Comparison of ENCODE assay signal across 8 cellular contexts in the genomic region with DNA sequence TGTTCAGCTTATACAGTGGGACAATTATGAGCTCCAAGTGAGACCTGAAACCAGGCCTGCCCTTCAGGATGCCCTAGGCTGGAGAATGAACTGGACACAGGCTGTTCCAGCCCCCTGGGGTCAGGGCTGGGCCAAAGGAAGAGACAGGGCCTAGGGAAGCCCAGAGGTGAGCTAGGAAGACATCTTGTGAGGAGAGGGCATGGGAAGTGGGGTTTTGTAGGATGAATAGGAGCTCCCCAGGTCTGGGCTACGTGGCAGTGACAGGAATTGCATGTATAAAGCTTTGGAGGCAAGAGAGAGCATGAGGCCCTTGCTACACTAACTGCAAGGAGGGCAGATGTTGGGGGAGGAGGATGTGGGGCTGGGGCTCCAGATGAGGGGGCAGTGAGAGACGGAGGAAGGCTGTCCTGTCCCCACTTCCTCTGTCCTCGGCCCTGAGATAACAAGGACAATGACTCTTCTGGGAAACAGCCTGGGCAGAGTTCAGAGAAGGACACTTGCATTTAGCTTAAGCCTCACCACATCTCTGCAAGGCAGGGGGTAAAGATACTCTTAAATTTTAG. TPM values are rescaled to one million over a fixed set of nuclear protein-coding genes. Genes with fewer than 3 reads are reported as not detected.
DNase-seq lines count a peak whose midpoint lies in the region; ATAC-seq and TF ChIP-seq lines count a peak whose summit lies in the region.
"Had no signal": no experiment of that assay in that cellular context is flagged by ENCODE, and none has a peak within 500 bp of the region (broad histone marks: within the 10 kb centered on the region; RNA-seq: fewer than 3 reads in every experiment).

No MANE protein-coding gene starts in this region.

- no peak overlapping the region for H2AFZ ChIP-seq in SK-N-SH (ENCODE audit: low read depth)

- no peaks in the 10 kb centered on the region for H3K9me2 ChIP-seq in SK-N-SH

- H3K27ac ChIP-seq in SK-N-SH (ENCODE audit: low read depth in 2 of 2, low read length in 1 of 2), result no peak overlapping the region
- peak overlapping the region; percentile 92 to 96 for H3K27ac ChIP-seq in coronary artery
- H3K27ac ChIP-seq in stomach, result peak overlapping the region; percentile 14 to 85 (median 75)

- H3K9me3 ChIP-seq in SK-N-SH (no peaks in the 10 kb centered on the region), stomach (no peaks in the 10 kb centered on the region)
- H3K9me3 ChIP-seq: pancreas had no signal

- H3F3A ChIP-seq in SK-N-SH (replicated peaks; ENCODE audit: insufficient read depth), result no peaks in the 10 kb centered on the region

- no peaks in the 10 kb centered on the region for H3K79me2 ChIP-seq in SK-N-SH (ENCODE audit: insufficient read depth)

- TF ChIP-seq POLR2A in stomach (IDR thresholded peaks at IDR 0.05), result no peak

- intact Hi-C loops in stomach (cut with DNase I; ENCODE audit: low total_unique reads), result no loop called here

- DNase-seq in SK-N-SH (no peak), coronary artery (ENCODE audit: low spot score) (no peak), stomach (no peak), DMS 273 (lab: John Stamatoyannopoulos, UW; ENCODE audit: unreplicated experiment) (no peak), OCI-M2 (lab: John Stamatoyannopoulos, UW; ENCODE audit: unreplicated experiment) (no peak)

- ATAC-seq in SK-N-SH treated with all-trans-retinoic acid at 6 μM for 48 hours, result no peak

- TF ChIP-seq EP300 in SK-N-SH (IDR thresholded peaks at IDR 0.05; ENCODE audit: borderline replicate concordance in 1 of 2, low read depth in 1 of 2, low read length in 1 of 2) (no peak), stomach (IDR thresholded peaks at IDR 0.05) (no peak)

- H3K4me1 ChIP-seq in SK-N-SH (ENCODE audit: control insufficient read depth in 1 of 2, insufficient read depth in 2 of 2, low read depth in 1 of 2, low read length in 1 of 2) (peaks cover 8 to 14% of the 10 kb centered on the region in 2 experiments; a peak in 1 of 4 replicates), stomach (peaks cover 13 to 68% (median 55%) of the 10 kb centered on the region in 4 donors)

- H3K4me2 ChIP-seq in SK-N-SH, result no peak overlapping the region

- CTCF ChIA-PET in SK-N-SH (lab: Yijun Ruan, JAX), result interaction anchor here (0.6 to 2.9 kb wide), 7 partner anchors 9 to 93 kb away, joined by 3 to 23 read pairs (median 5); partner anchors contain the start of gene GIPC3

- no peak overlapping the region for H3K9ac ChIP-seq in SK-N-SH

- H4K20me1 ChIP-seq in SK-N-SH (ENCODE audit: insufficient read depth), result no peaks in the 10 kb centered on the region

- H3K27me3 ChIP-seq in SK-N-SH (ENCODE audit: insufficient read depth) (no peaks in the 10 kb centered on the region), stomach (peaks cover 0 to 31% (median 4%) of the 10 kb centered on the region in 3 donors)
- H3K27me3 ChIP-seq: pancreas had no signal

- POLR2A ChIA-PET in SK-N-SH (lab: Yijun Ruan, JAX), result interaction anchor here (0.5 kb wide), 1 partner anchor 89 kb away, joined by 3 read pairs; no protein-coding TSS in a partner anchor

- H3K4me3 ChIP-seq in SK-N-SH (ENCODE audit: low read depth in 2 of 2, low read length in 1 of 2) (no peak overlapping the region), coronary artery (peak overlapping the region; percentile 84), stomach (peak overlapping the region in 1 of 4 donors; percentile 55)

- WGBS in SK-N-SH (ENCODE audit: low lambda C conversion rate), result 86% methylated on average over 3 of the region's 3 CpGs
- WGBS in stomach, 5 donors, result 35 to 64% (median 61%) methylated on average over 3 of the region's 3 CpGs

- TF ChIP-seq CTCF in SK-N-SH (IDR thresholded peaks at IDR 0.05) (no peak), coronary artery (IDR thresholded peaks at IDR 0.05) (no peak), stomach (IDR thresholded peaks at IDR 0.05) (no peak)

- no peak for TF ChIP-seq RAD21 in SK-N-SH (IDR thresholded peaks at IDR 0.05; ENCODE audit: low read length)

- H3K36me3 ChIP-seq in SK-N-SH (replicated peaks in 1 of 2; ENCODE audit: control insufficient read depth in 1 of 2, insufficient read depth in 2 of 2, low read length in 1 of 2), result peaks cover 0 to 21% of the 10 kb centered on the region in 2 experiments
- peaks cover 21 to 33% (median 31%) of the 10 kb centered on the region in 4 donors for H3K36me3 ChIP-seq in stomach

TF ChIP-seq in SK-N-SH treated with all-trans-retinoic acid at 6 μM for 48 hours, 23 proteins besides CTCF, POLR2A, EP300 and RAD21 (continues in another document):
- peak; percentile 100 for TF ChIP-seq ZFP3 (CRISPR knock-in tag; IDR thresholded peaks at IDR 0.05)
- TF ChIP-seq, protein P1, sequence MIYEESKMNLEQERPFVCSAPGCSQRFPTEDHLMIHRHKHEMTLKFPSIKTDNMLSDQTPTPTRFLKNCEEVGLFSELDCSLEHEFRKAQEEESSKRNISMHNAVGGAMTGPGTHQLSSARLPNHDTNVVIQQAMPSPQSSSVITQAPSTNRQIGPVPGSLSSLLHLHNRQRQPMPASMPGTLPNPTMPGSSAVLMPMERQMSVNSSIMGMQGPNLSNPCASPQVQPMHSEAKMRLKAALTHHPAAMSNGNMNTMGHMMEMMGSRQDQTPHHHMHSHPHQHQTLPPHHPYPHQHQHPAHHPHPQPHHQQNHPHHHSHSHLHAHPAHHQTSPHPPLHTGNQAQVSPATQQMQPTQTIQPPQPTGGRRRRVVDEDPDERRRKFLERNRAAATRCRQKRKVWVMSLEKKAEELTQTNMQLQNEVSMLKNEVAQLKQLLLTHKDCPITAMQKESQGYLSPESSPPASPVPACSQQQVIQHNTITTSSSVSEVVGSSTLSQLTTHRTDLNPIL (CRISPR knock-in tag; IDR thresholded peaks at IDR 0.05; ENCODE audit: low read depth), result no peak

TF ChIP-seq in SK-N-SH, 30 proteins besides CTCF, POLR2A, EP300 and RAD21 (continues in another document):
- TF ChIP-seq USF1 (IDR thresholded peaks at IDR 0.05; ENCODE audit: borderline replicate concordance, low read depth) (no peak), MXI1 (IDR thresholded peaks at IDR 0.05; ENCODE audit: low read depth, low read length) (no peak), RXRA (IDR thresholded peaks at IDR 0.05; ENCODE audit: borderline replicate concordance, low read depth) (no peak), ZBTB33 (IDR thresholded peaks at IDR 0.05; ENCODE audit: borderline replicate concordance, low read depth) (no peak), NRF1 (IDR thresholded peaks at IDR 0.05; ENCODE audit: low read depth, low read length) (no peak), TAF1 (IDR thresholded peaks at IDR 0.05; ENCODE audit: borderline replicate concordance, low read depth, low read length) (no peak)

RNA-seq across cellular contexts. Expression of gene TBXA2R, which starts 1.5 kb away (rescaled TPM):
- polyA plus RNA-seq in SK-N-SH (2012; rRNA removed) (0.78 and 0.92 TPM in 2 replicates), stomach (1 to 10 TPM in 2 of 3 donors, under 1 TPM in 1; 0.50 to 2.6 (median 1.2) TPM)
- 0.55 and 1.1 TPM in 2 replicates for polyA plus RNA-seq in SK-N-SH (2012; cell fraction: cytosol; rRNA removed)
- 0.91 and 1.2 TPM in 2 replicates for polyA plus RNA-seq in SK-N-SH (2012; cell fraction: nucleus; rRNA removed)
- total RNA-seq in stomach, result 1 to 10 TPM in 1 of 5 donors, under 1 TPM in 1, not detected in 3; 0.37 to 1.0 TPM

RNA-seq across cellular contexts. Expression of gene CACTIN, which starts 18.4 kb away (rescaled TPM):
- polyA plus RNA-seq in SK-N-SH (2012; rRNA removed) (27.8 and 36.4 TPM in 2 replicates), stomach (10 to 100 TPM; 10.2 to 13.9 (median 12.4) TPM)
- 11.9 and 22.7 TPM in 2 replicates for polyA plus RNA-seq in SK-N-SH (2012; cell fraction: cytosol; rRNA removed)
- polyA plus RNA-seq in SK-N-SH (2012; cell fraction: nucleus; rRNA removed), result 66.5 and 82.5 TPM in 2 replicates
- 100 to 1,000 TPM in 1 of 5 donors, 10 to 100 TPM in 3, 1 to 10 TPM in 1; 9.8 to 180 (median 19.4) TPM for total RNA-seq in stomach

RNA-seq across cellular contexts. Expression of gene GIPC3, which starts 22.9 kb away (rescaled TPM):
- polyA plus RNA-seq in SK-N-SH (2012; rRNA removed) (0.20 and 0.26 TPM in 2 replicates), stomach (1 to 10 TPM in 2 of 3 donors, under 1 TPM in 1; 0.75 to 2.0 (median 1.1) TPM)
- 0.10 and 0.14 TPM in 2 replicates for polyA plus RNA-seq in SK-N-SH (2012; cell fraction: cytosol; rRNA removed)
- 0.54 and 0.60 TPM in 2 replicates for polyA plus RNA-seq in SK-N-SH (2012; cell fraction: nucleus; rRNA removed)
- 1 to 10 TPM in 1 of 5 donors, not detected in 4; 2.9 TPM for total RNA-seq in stomach
- total RNA-seq: M059J had no signal

RNA-seq across cellular contexts. Expression of gene HMG20B, which starts 35.4 kb away (rescaled TPM):
- polyA plus RNA-seq in SK-N-SH (2012; rRNA removed) (88.2 and 92.0 TPM in 2 replicates), stomach (100 to 1,000 TPM in 1 of 3 donors, 10 to 100 TPM in 2; 79.5 to 103 (median 80.6) TPM)
- polyA plus RNA-seq in SK-N-SH (2012; cell fraction: cytosol; rRNA removed), result 70.6 and 79.6 TPM in 2 replicates
- 217 and 375 TPM in 2 replicates for polyA plus RNA-seq in SK-N-SH (2012; cell fraction: nucleus; rRNA removed)
- total RNA-seq in stomach, result 100 to 1,000 TPM in 3 of 5 donors, 10 to 100 TPM in 2; 39.8 to 638 (median 160) TPM

RNA-seq across cellular contexts. Expression of gene MFSD12, which starts 50.8 kb away (rescaled TPM):
- polyA plus RNA-seq in SK-N-SH (2012; rRNA removed) (45.9 and 53.3 TPM in 2 replicates), stomach (10 to 100 TPM in 2 of 3 donors, 1 to 10 TPM in 1; 8.2 to 35.6 (median 34.1) TPM)
- polyA plus RNA-seq in SK-N-SH (2012; cell fraction: cytosol; rRNA removed), result 23.5 and 33.7 TPM in 2 replicates
- polyA plus RNA-seq in SK-N-SH (2012; cell fraction: nucleus; rRNA removed), result 152 and 202 TPM in 2 replicates
- 10 to 100 TPM in 4 of 5 donors, under 1 TPM in 1; 0.58 to 96.4 (median 62.5) TPM for total RNA-seq in stomach

Comparison
In these comparisons a context has a peak if more than half of its experiments do, and no peak if none do; other contexts are left out.
1. H3K27ac ChIP-seq: peak in coronary artery (2 of 2) and stomach (5 of 5); none in SK-N-SH (0 of 2).